ENCODE assay signal across 1 cellular context in the genomic region with DNA sequence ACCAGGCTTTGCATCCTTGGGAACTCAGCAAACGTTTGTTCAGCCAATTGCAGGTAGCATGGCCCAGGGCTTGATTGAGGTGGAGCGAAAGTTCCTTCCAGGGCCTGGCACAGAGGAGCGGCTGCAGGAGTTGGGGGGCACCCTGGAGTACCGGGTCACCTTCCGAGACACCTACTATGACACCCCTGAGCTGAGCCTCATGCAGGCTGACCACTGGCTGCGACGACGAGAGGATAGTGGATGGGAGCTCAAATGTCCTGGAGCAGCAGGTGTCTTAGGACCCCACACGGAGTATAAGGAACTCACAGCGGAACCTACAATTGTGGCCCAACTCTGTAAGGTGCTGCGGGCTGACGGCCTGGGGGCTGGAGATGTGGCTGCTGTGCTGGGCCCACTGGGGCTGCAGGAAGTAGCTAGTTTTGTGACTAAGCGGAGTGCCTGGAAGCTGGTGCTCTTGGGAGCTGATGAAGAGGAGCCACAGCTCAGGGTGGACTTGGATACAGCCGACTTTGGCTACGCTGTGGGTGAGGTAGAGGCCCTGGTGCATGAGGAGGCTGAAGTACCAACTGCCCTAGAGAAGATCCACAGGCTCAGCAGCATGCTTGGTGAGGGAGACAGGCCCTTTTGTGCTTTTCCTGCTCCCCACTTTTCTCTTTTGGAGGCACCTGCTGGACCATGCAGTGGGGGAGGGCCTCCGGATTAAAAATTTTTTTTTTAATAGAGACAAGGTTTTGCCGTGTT.
A peak's percentile ranks its signal among the peaks of the same experiment; 100 is the strongest.
TF ChIP-seq lines count a peak whose summit lies in the region.

No MANE protein-coding gene starts in this region.

TF ChIP-seq in HepG2, 621 proteins besides CTCF, POLR2A, EP300 and RAD21 (continued from another document and continues in another):
- TF ChIP-seq, protein P1, sequence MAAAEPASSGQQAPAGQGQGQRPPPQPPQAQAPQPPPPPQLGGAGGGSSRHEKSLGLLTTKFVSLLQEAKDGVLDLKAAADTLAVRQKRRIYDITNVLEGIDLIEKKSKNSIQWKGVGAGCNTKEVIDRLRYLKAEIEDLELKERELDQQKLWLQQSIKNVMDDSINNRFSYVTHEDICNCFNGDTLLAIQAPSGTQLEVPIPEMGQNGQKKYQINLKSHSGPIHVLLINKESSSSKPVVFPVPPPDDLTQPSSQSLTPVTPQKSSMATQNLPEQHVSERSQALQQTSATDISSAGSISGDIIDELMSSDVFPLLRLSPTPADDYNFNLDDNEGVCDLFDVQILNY (CRISPR knock-in tag; conservative IDR thresholded peaks at IDR 0.05): peak; percentile 14; the same call in 1 of the 2 replicates
- TF ChIP-seq ZNF441 (CRISPR knock-in tag; IDR thresholded peaks at IDR 0.05; ENCODE audit: borderline replicate concordance) (no peak), NR2F1 (CRISPR knock-in tag; IDR thresholded peaks at IDR 0.05) (no peak), ZSCAN21 (CRISPR knock-in tag; IDR thresholded peaks at IDR 0.05; ENCODE audit: borderline replicate concordance) (no peak), MAFG (CRISPR knock-in tag; IDR thresholded peaks at IDR 0.05) (no peak), MBNL3 (CRISPR knock-in tag; conservative IDR thresholded peaks at IDR 0.05) (no peak), ARID2 (CRISPR knock-in tag; IDR thresholded peaks at IDR 0.05; ENCODE audit: borderline replicate concordance) (no peak), ZNF432 (CRISPR knock-in tag; IDR thresholded peaks at IDR 0.05; ENCODE audit: borderline replicate concordance) (no peak), ZNF713 (CRISPR knock-in tag; IDR thresholded peaks at IDR 0.05) (no peak), CC2D1A (CRISPR knock-in tag; IDR thresholded peaks at IDR 0.05) (no peak), ZNF629 (CRISPR knock-in tag; conservative IDR thresholded peaks at IDR 0.05) (no peak), CHD2 (IDR thresholded peaks at IDR 0.05; ENCODE audit: low read depth, low read length) (no peak), EZH2 (conservative IDR thresholded peaks at IDR 0.05; ENCODE audit: low read depth, low read length) (no peak), ZSCAN31 (CRISPR knock-in tag; IDR thresholded peaks at IDR 0.05; ENCODE audit: low read depth) (no peak), ZBTB42 (CRISPR knock-in tag; IDR thresholded peaks at IDR 0.05) (no peak), IKZF1 (IDR thresholded peaks at IDR 0.05) (no peak), MTA1 (CRISPR knock-in tag; IDR thresholded peaks at IDR 0.05; ENCODE audit: borderline replicate concordance) (peak; percentile 38; the same call in 1 of the 2 replicates), MAFF (IDR thresholded peaks at IDR 0.05; ENCODE audit: low read depth, low read length) (no peak), ELF1 (CRISPR knock-in tag; IDR thresholded peaks at IDR 0.05) (no peak; the same call in 1 of the 2 replicates), RFX3 (CRISPR knock-in tag; IDR thresholded peaks at IDR 0.05) (no peak), PLRG1 (conservative IDR thresholded peaks at IDR 0.05) (no peak), JARID2 (CRISPR knock-in tag; IDR thresholded peaks at IDR 0.05; ENCODE audit: insufficient replicate concordance) (no peak), ZNF44 (CRISPR knock-in tag; IDR thresholded peaks at IDR 0.05) (no peak; the same call in 1 of the 2 replicates), TMF1 (CRISPR knock-in tag; IDR thresholded peaks at IDR 0.05; ENCODE audit: low read depth) (no peak), ZNF451 (CRISPR knock-in tag; IDR thresholded peaks at IDR 0.05) (peak; percentile 22; the same call in 1 of the 2 replicates), HDAC6 (IDR thresholded peaks at IDR 0.05; ENCODE audit: low read depth, low read length) (no peak), YEATS4 (CRISPR knock-in tag; IDR thresholded peaks at IDR 0.05; ENCODE audit: borderline replicate concordance) (no peak), AGO2 (optimal IDR thresholded peaks at IDR 0.05; ENCODE audit: low read depth, low read length) (peak; percentile 73), TP53 (CRISPR knock-in tag; conservative IDR thresholded peaks at IDR 0.05) (no peak; the same call in 1 of the 2 replicates), ARNT2 (CRISPR knock-in tag; IDR thresholded peaks at IDR 0.05; ENCODE audit: low read depth) (no peak), SRSF9 (IDR thresholded peaks at IDR 0.05; ENCODE audit: borderline replicate concordance, insufficient read depth, low read depth, low read length, poor library complexity, severe bottlenecking) (no peak), ZNF292 (CRISPR knock-in tag; IDR thresholded peaks at IDR 0.05; ENCODE audit: borderline replicate concordance, low read depth) (no peak), MED1 (CRISPR knock-in tag; IDR thresholded peaks at IDR 0.05) (no peak)
- TF ChIP-seq, protein P2, sequence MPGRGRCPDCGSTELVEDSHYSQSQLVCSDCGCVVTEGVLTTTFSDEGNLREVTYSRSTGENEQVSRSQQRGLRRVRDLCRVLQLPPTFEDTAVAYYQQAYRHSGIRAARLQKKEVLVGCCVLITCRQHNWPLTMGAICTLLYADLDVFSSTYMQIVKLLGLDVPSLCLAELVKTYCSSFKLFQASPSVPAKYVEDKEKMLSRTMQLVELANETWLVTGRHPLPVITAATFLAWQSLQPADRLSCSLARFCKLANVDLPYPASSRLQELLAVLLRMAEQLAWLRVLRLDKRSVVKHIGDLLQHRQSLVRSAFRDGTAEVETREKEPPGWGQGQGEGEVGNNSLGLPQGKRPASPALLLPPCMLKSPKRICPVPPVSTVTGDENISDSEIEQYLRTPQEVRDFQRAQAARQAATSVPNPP (CRISPR knock-in tag; IDR thresholded peaks at IDR 0.05): no peak
- TF ChIP-seq, protein P3, sequence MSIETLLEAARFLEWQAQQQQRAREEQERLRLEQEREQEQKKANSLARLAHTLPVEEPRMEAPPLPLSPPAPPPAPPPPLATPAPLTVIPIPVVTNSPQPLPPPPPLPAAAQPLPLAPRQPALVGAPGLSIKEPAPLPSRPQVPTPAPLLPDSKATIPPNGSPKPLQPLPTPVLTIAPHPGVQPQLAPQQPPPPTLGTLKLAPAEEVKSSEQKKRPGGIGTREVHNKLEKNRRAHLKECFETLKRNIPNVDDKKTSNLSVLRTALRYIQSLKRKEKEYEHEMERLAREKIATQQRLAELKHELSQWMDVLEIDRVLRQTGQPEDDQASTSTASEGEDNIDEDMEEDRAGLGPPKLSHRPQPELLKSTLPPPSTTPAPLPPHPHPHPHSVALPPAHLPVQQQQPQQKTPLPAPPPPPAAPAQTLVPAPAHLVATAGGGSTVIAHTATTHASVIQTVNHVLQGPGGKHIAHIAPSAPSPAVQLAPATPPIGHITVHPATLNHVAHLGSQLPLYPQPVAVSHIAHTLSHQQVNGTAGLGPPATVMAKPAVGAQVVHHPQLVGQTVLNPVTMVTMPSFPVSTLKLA (IDR thresholded peaks at IDR 0.05): no peak
- TF ChIP-seq, protein P4, sequence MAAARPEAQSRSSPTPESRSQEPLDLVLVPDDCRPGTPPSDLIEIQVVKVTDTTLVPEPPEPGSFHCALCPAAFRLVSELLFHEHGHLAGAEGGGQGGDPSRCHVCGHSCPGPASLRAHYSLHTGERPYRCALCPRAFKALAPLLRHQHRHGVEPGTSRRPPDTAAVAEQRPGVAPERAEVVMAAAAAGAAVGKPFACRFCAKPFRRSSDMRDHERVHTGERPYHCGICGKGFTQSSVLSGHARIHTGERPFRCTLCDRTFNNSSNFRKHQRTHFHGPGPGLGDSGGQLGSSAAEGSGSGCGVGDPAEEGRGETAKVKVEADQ (CRISPR knock-in tag; IDR thresholded peaks at IDR 0.05; ENCODE audit: borderline replicate concordance): no peak
- TF ChIP-seq, protein P5, sequence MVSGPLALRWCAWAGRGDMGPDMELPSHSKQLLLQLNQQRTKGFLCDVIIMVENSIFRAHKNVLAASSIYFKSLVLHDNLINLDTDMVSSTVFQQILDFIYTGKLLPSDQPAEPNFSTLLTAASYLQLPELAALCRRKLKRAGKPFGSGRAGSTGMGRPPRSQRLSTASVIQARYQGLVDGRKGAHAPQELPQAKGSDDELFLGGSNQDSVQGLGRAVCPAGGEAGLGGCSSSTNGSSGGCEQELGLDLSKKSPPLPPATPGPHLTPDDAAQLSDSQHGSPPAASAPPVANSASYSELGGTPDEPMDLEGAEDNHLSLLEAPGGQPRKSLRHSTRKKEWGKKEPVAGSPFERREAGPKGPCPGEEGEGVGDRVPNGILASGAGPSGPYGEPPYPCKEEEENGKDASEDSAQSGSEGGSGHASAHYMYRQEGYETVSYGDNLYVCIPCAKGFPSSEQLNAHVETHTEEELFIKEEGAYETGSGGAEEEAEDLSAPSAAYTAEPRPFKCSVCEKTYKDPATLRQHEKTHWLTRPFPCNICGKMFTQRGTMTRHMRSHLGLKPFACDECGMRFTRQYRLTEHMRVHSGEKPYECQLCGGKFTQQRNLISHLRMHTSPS (CRISPR knock-in tag; IDR thresholded peaks at IDR 0.05; ENCODE audit: low read depth): 0 out of 2 replicates have a peak, but pooled peaks have one; percentile 11
- TF ChIP-seq, protein P6, sequence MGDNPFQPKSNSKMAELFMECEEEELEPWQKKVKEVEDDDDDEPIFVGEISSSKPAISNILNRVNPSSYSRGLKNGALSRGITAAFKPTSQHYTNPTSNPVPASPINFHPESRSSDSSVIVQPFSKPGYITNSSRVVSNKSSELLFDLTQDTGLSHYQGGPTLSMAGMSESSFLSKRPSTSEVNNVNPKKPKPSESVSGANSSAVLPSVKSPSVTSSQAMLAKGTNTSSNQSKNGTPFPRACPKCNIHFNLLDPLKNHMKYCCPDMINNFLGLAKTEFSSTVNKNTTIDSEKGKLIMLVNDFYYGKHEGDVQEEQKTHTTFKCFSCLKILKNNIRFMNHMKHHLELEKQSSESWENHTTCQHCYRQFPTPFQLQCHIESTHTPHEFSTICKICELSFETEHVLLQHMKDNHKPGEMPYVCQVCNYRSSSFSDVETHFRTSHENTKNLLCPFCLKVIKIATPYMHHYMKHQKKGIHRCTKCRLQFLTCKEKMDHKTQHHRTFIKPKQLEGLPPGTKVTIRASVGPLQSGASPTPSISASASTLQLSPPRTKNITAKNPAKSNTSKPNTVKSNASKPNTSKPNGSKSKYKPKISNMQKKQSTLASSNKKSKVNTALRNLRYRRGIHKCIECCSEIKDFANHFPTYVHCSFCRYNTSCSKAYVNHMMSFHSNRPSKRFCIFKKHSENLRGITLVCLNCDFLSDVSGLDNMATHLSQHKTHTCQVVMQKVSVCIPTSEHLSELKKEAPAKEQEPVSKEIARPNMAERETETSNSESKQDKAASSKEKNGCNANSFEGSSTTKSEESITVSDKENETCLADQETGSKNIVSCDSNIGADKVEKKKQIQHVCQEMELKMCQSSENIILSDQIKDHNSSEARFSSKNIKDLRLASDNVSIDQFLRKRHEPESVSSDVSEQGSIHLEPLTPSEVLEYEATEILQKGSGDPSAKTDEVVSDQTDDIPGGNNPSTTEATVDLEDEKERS (CRISPR knock-in tag; IDR thresholded peaks at IDR 0.05): no peak
- TF ChIP-seq, protein P7, sequence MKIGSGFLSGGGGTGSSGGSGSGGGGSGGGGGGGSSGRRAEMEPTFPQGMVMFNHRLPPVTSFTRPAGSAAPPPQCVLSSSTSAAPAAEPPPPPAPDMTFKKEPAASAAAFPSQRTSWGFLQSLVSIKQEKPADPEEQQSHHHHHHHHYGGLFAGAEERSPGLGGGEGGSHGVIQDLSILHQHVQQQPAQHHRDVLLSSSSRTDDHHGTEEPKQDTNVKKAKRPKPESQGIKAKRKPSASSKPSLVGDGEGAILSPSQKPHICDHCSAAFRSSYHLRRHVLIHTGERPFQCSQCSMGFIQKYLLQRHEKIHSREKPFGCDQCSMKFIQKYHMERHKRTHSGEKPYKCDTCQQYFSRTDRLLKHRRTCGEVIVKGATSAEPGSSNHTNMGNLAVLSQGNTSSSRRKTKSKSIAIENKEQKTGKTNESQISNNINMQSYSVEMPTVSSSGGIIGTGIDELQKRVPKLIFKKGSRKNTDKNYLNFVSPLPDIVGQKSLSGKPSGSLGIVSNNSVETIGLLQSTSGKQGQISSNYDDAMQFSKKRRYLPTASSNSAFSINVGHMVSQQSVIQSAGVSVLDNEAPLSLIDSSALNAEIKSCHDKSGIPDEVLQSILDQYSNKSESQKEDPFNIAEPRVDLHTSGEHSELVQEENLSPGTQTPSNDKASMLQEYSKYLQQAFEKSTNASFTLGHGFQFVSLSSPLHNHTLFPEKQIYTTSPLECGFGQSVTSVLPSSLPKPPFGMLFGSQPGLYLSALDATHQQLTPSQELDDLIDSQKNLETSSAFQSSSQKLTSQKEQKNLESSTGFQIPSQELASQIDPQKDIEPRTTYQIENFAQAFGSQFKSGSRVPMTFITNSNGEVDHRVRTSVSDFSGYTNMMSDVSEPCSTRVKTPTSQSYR (CRISPR knock-in tag; IDR thresholded peaks at IDR 0.05; ENCODE audit: borderline replicate concordance): no peak
- TF ChIP-seq, protein P8, sequence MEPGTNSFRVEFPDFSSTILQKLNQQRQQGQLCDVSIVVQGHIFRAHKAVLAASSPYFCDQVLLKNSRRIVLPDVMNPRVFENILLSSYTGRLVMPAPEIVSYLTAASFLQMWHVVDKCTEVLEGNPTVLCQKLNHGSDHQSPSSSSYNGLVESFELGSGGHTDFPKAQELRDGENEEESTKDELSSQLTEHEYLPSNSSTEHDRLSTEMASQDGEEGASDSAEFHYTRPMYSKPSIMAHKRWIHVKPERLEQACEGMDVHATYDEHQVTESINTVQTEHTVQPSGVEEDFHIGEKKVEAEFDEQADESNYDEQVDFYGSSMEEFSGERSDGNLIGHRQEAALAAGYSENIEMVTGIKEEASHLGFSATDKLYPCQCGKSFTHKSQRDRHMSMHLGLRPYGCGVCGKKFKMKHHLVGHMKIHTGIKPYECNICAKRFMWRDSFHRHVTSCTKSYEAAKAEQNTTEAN (CRISPR knock-in tag; conservative IDR thresholded peaks at IDR 0.05): no peak
- TF ChIP-seq, protein P9, sequence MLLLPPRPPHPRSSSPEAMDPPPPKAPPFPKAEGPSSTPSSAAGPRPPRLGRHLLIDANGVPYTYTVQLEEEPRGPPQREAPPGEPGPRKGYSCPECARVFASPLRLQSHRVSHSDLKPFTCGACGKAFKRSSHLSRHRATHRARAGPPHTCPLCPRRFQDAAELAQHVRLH (CRISPR knock-in tag; IDR thresholded peaks at IDR 0.05; ENCODE audit: borderline replicate concordance, low read depth): 0 out of 2 replicates have a peak, but pooled peaks have one; percentile 17
- TF ChIP-seq, protein P10, sequence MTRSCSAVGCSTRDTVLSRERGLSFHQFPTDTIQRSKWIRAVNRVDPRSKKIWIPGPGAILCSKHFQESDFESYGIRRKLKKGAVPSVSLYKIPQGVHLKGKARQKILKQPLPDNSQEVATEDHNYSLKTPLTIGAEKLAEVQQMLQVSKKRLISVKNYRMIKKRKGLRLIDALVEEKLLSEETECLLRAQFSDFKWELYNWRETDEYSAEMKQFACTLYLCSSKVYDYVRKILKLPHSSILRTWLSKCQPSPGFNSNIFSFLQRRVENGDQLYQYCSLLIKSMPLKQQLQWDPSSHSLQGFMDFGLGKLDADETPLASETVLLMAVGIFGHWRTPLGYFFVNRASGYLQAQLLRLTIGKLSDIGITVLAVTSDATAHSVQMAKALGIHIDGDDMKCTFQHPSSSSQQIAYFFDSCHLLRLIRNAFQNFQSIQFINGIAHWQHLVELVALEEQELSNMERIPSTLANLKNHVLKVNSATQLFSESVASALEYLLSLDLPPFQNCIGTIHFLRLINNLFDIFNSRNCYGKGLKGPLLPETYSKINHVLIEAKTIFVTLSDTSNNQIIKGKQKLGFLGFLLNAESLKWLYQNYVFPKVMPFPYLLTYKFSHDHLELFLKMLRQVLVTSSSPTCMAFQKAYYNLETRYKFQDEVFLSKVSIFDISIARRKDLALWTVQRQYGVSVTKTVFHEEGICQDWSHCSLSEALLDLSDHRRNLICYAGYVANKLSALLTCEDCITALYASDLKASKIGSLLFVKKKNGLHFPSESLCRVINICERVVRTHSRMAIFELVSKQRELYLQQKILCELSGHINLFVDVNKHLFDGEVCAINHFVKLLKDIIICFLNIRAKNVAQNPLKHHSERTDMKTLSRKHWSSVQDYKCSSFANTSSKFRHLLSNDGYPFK (CRISPR knock-in tag; IDR thresholded peaks at IDR 0.05; ENCODE audit: borderline replicate concordance): no peak
